Comparison of ENCODE assay signal across 10 cellular contexts in the genomic region with DNA sequence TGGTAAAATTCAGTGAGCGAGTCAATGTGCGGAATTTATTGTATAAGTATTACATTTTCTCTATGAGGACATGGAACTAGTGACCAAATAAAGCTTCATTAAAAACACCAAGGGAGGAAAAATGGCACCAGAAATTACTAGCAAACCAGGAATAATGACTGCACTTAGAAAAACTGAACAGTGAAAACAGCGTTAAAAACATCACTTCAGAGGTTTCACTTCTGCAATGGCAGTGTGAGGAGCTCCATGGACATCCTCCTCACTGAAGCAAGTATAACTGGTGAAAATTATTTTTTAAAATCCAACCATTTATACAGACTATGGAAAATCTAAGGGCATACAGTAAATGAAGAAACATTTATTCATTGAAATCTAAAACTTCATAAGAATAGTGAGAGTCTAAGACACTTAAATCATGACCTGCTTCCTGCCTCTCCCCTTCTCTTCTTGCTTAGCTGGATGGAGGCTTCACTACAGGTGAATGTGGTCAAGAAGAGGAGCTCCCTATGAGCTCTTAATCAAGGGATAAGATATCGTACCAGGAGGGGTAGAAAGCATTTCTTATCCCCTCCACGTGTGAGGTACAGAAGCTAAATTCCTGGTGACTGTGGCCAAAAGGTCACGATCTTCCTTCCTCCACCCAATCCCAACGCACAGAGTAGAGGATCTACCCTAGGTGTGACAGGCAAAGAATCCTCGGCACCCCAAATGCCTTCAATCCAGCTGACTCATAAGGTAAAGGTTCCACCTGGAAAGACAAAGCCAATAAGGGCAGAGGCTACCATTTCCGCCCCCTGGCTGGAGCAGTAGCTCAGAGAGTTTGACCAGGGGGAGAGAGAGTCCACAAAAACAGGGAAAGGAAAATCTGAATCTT. TPM values are rescaled to one million over a fixed set of nuclear protein-coding genes. Genes with fewer than 3 reads are reported as not detected.
DNase-seq lines count a peak whose midpoint lies in the region; ATAC-seq and TF ChIP-seq lines count a peak whose summit lies in the region.
"Had no signal": no experiment of that assay in that cellular context is flagged by ENCODE, and none has a peak within 500 bp of the region (broad histone marks: within the 10 kb centered on the region; RNA-seq: fewer than 3 reads in every experiment).

No MANE protein-coding gene starts in this region.

- no peak for TF ChIP-seq EP300 in tibial nerve (IDR thresholded peaks at IDR 0.05)

- no peak for TF ChIP-seq POLR2A in tibial nerve (IDR thresholded peaks at IDR 0.05)

- no peaks in the 10 kb centered on the region for H3K36me3 ChIP-seq in tibial nerve
- H3K36me3 ChIP-seq: ovary had no signal

- DNase-seq in iPS-NIHi11 (ENCODE audit: low spot score) = peak; percentile 9
- DNase-seq in activated gamma-delta T cell treated with Interleukin-2 at 50 U/mL for 16 hours = no peak
- DNase-seq in hippocampal formation (lab: John Stamatoyannopoulos, UW) = no peak
- no peak for DNase-seq in tibial nerve (ENCODE audit: low spot score in 2 of 2)
- DNase-seq in putamen (ENCODE audit: low spot score) = no peak
- DNase-seq: NCI-H1092 treated with DMSO at 0.1 percent for 48 hours, ovary had no signal

- WGBS in tibial nerve, 2 donors = 88 to 89% methylated on average over 9 of the region's 9 CpGs

- no peak overlapping the region for H3K4me3 ChIP-seq in tibial nerve
- H3K4me3 ChIP-seq: ovary had no signal

- H3K4me1 ChIP-seq in tibial nerve = peaks cover 0 to 8% (median 0%) of the 10 kb centered on the region in 4 donors

- H3K9me3 ChIP-seq in tibial nerve = no peaks in the 10 kb centered on the region
- H3K9me3 ChIP-seq: ovary had no signal

- no peak for TF ChIP-seq CTCF in tibial nerve (IDR thresholded peaks at IDR 0.05)

- no peak overlapping the region for H3K27ac ChIP-seq in tibial nerve
- H3K27ac ChIP-seq: ovary had no signal

- peak; percentile 89 for ATAC-seq in GM18858 (IDR thresholded peaks at IDR 0.05; ENCODE audit: unreplicated experiment)
- ATAC-seq in GM21529 (IDR thresholded peaks at IDR 0.05; ENCODE audit: unreplicated experiment) = peak; percentile 92
- ATAC-seq in HG03378 (IDR thresholded peaks at IDR 0.05; ENCODE audit: unreplicated experiment) = peak; percentile 86

- H3K27me3 ChIP-seq in tibial nerve = no peaks in the 10 kb centered on the region
- H3K27me3 ChIP-seq: ovary had no signal

RNA-seq across cellular contexts. Expression of gene ASF1A, which starts 12.3 kb away (rescaled TPM):
- 10 to 100 TPM in 3 of 4 donors, 1 to 10 TPM in 1; 8.6 to 14.2 (median 13.0) TPM for total RNA-seq in tibial nerve

RNA-seq across cellular contexts. Expression of gene MCM9, which starts 53.3 kb away (rescaled TPM):
- 10 to 100 TPM; 11.2 to 18.0 (median 17.4) TPM for total RNA-seq in tibial nerve
